Comparison of ENCODE assay signal across 8 cellular contexts in genomic region chr9:124621371-124622328, GRCh38.
DNase-seq lines count a peak whose midpoint lies in the region; ATAC-seq and TF ChIP-seq lines count a peak whose summit lies in the region.

No MANE protein-coding gene starts in this region.

- H3K36me3 Mint-ChIP-seq in nephron progenitor cell (ENCODE audit: low read depth), result peaks cover 4% of the 10 kb centered on the region
- no peaks in the 10 kb centered on the region for H3K36me3 Mint-ChIP-seq in activated T-helper 17 cell treated with anti-CD3 and anti-CD28 coated beads, Interleukin-2, amount 50 U/mL, for 72 hours (ENCODE audit: low read depth)

- ATAC-seq in HG03064 (IDR thresholded peaks at IDR 0.05; ENCODE audit: low read depth, unreplicated experiment), result peak; percentile 47
- ATAC-seq in activated T-helper 17 cell treated with anti-CD3 and anti-CD28 coated beads, Interleukin-2, amount 50 U/mL, for 72 hours (replicated peaks), result no peak

- H3K4me3 Mint-ChIP-seq in nephron progenitor cell, result peak overlapping the region; percentile 36
- no peak overlapping the region for H3K4me3 Mint-ChIP-seq in activated T-helper 17 cell treated with anti-CD3 and anti-CD28 coated beads, Interleukin-2, amount 50 U/mL, for 72 hours

- peak overlapping the region; percentile 96 for H3K27ac Mint-ChIP-seq in nephron progenitor cell
- H3K27ac Mint-ChIP-seq in activated T-helper 17 cell treated with anti-CD3 and anti-CD28 coated beads, Interleukin-2, amount 50 U/mL, for 72 hours, result no peak overlapping the region

- TF ChIP-seq CTCF in GM12864 (IDR thresholded peaks at IDR 0.05; ENCODE audit: low read depth, low read length, missing control alignments) (no peak), astrocyte of the cerebellum (IDR thresholded peaks at IDR 0.05; ENCODE audit: low read depth, low read length, missing control alignments) (no peak), nephron progenitor cell (IDR thresholded peaks at IDR 0.05) (no peak)

- H3K4me3 ChIP-seq in GM12864 (ENCODE audit: low read depth, low read length) (no peak overlapping the region), astrocyte of the cerebellum (ENCODE audit: low read depth, low read length) (no peak overlapping the region)

- peaks cover 58% of the 10 kb centered on the region for H3K4me1 Mint-ChIP-seq in nephron progenitor cell
- H3K4me1 Mint-ChIP-seq in activated T-helper 17 cell treated with anti-CD3 and anti-CD28 coated beads, Interleukin-2, amount 50 U/mL, for 72 hours, result no peaks in the 10 kb centered on the region

- H3K27me3 Mint-ChIP-seq in nephron progenitor cell (ENCODE audit: low read depth, poor library complexity), result peaks cover 3% of the 10 kb centered on the region
- H3K27me3 Mint-ChIP-seq in activated T-helper 17 cell treated with anti-CD3 and anti-CD28 coated beads, Interleukin-2, amount 50 U/mL, for 72 hours, result peaks cover 7% of the 10 kb centered on the region

- DNase-seq in GM12864 (ENCODE audit: low read depth) (peak; percentile 10), astrocyte of the cerebellum (ENCODE audit: low read depth) (peak; percentile 76), nephron progenitor cell (no peak), GM19240 (ENCODE audit: insufficient read length, low spot score) (no peak), CD1c-positive myeloid dendritic cell (ENCODE audit: extremely low spot score) (no peak), superior temporal gyrus (ENCODE audit: extremely low spot score) (no peak)

- no peaks in the 10 kb centered on the region for H3K9me3 Mint-ChIP-seq in nephron progenitor cell
- H3K9me3 Mint-ChIP-seq in activated T-helper 17 cell treated with anti-CD3 and anti-CD28 coated beads, Interleukin-2, amount 50 U/mL, for 72 hours, result no peaks in the 10 kb centered on the region

- in situ Hi-C loops in astrocyte of the cerebellum (cut with HindIII; ENCODE audit: low sequenced_read_pairs), result no loop called here

Comparison
In these comparisons a context has a peak if more than half of its experiments do, and no peak if none do; other contexts are left out.
1. DNase-seq: peak in GM12864 (single experiment) and astrocyte of the cerebellum (single experiment); none in nephron progenitor cell (single experiment), GM19240 (single experiment), CD1c-positive myeloid dendritic cell (single experiment) and superior temporal gyrus (single experiment).